Comparison of ENCODE assay signal across 12 cellular contexts in the genomic region with DNA sequence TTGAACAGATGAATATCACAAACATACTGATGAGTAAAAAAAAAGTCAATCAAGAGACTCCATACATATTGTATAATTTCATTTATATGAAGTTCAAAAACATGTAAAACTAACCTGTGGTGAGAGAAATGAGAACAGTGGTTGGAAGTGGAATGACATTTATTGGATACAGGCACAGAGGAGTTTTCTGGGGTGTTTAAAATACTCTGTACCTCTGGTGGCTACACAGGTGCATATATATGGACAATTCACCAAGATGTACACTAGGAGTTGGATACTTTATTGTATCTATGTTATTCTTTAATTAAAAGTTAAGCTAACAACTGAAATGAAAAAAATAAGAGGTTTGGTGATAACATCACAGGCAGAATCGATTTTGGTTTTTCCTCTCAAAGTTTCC. TPM values are rescaled to one million over a fixed set of nuclear protein-coding genes. Genes with fewer than 3 reads are reported as not detected.
DNase-seq lines count a peak whose midpoint lies in the region; ATAC-seq and TF ChIP-seq lines count a peak whose summit lies in the region.
"Had no signal": no experiment of that assay in that cellular context is flagged by ENCODE, and none has a peak within 500 bp of the region (broad histone marks: within the 10 kb centered on the region; RNA-seq: fewer than 3 reads in every experiment).

No MANE protein-coding gene starts in this region.

- intact Hi-C loops in left cardiac atrium (cut with DNase I): no loop called here

- no peak overlapping the region for H3K27ac Mint-ChIP-seq in activated naive CD8-positive, alpha-beta T cell treated with anti-CD3 and anti-CD28 coated beads for 36 hours
- H3K27ac Mint-ChIP-seq: CD4-positive, CD25-positive, alpha-beta regulatory T cell had no signal

- no peaks in the 10 kb centered on the region for H3K36me3 Mint-ChIP-seq in activated naive CD8-positive, alpha-beta T cell treated with anti-CD3 and anti-CD28 coated beads for 36 hours
- H3K36me3 Mint-ChIP-seq: CD4-positive, CD25-positive, alpha-beta regulatory T cell had no signal

- peak; percentile 5 for DNase-seq in NCI-H2171 treated with DMSO at 0.1 percent for 48 hours (lab: John Stamatoyannopoulos, UW)
- DNase-seq in NCI-H2171 (lab: John Stamatoyannopoulos, UW): no peak
- DNase-seq in kidney glomerular epithelial cell (lab: John Stamatoyannopoulos, UW): peak; percentile 30
- no peak for DNase-seq in stimulated activated CD4-positive, alpha-beta T cell treated with anti-CD3 and anti-CD28 coated beads, Interleukin-2, amount 100 ng/mL, for 24 hours
- DNase-seq in DMS153 treated with DMSO at 0.1 percent for 48 hours (lab: John Stamatoyannopoulos, UW; ENCODE audit: unreplicated experiment): no peak
- no peak for DNase-seq in left cardiac atrium
- no peak for DNase-seq in activated naive CD8-positive, alpha-beta T cell treated with anti-CD3 and anti-CD28 coated beads for 36 hours
- DNase-seq: CD4-positive, CD25-positive, alpha-beta regulatory T cell; GOT3; MG63; NCI-H1105 treated with DMSO at 0.1 percent for 48 hours had no signal

- ATAC-seq in SK-N-SH treated with all-trans-retinoic acid at 6 μM for 48 hours (0 out of 3 replicates have a peak, but pooled peaks have one; percentile 14), left cardiac atrium (no peak)

- peaks cover 74% of the 10 kb centered on the region for H3K27me3 Mint-ChIP-seq in activated naive CD8-positive, alpha-beta T cell treated with anti-CD3 and anti-CD28 coated beads for 36 hours

- H3K9me3 Mint-ChIP-seq in activated naive CD8-positive, alpha-beta T cell treated with anti-CD3 and anti-CD28 coated beads for 36 hours: no peaks in the 10 kb centered on the region

- peaks cover 7% of the 10 kb centered on the region for H3K4me1 Mint-ChIP-seq in activated naive CD8-positive, alpha-beta T cell treated with anti-CD3 and anti-CD28 coated beads for 36 hours

- no peak overlapping the region for H3K4me3 Mint-ChIP-seq in activated naive CD8-positive, alpha-beta T cell treated with anti-CD3 and anti-CD28 coated beads for 36 hours

TF ChIP-seq in SK-N-SH treated with all-trans-retinoic acid at 6 μM for 48 hours, 23 proteins besides CTCF, POLR2A, EP300 and RAD21:
- TF ChIP-seq BACH2 (CRISPR knock-in tag; IDR thresholded peaks at IDR 0.05; ENCODE audit: borderline replicate concordance) (no peak), ZNF8 (CRISPR knock-in tag; IDR thresholded peaks at IDR 0.05) (no peak), ZNF565 (CRISPR knock-in tag; conservative IDR thresholded peaks at IDR 0.05; ENCODE audit: low read depth) (no peak)

RNA-seq across cellular contexts. Expression of gene FOXD1, which starts 14.1 kb away (rescaled TPM):
- under 1 TPM; 0.09 to 0.10 TPM for total RNA-seq in left cardiac atrium
- total RNA-seq in activated naive CD8-positive, alpha-beta T cell treated with anti-CD3 and anti-CD28 coated beads for 36 hours: under 1 TPM; 0.45 to 0.58 TPM
- total RNA-seq: CD4-positive, CD25-positive, alpha-beta regulatory T cell had no signal

Comparison
In these comparisons a context has a peak if more than half of its experiments do, and no peak if none do; other contexts are left out.
1. DNase-seq: peak in NCI-H2171 treated with DMSO at 0.1 percent for 48 hours (single experiment) and kidney glomerular epithelial cell (single experiment); none in NCI-H2171 (single experiment), stimulated activated CD4-positive, alpha-beta T cell treated with anti-CD3 and anti-CD28 coated beads, Interleukin-2, amount 100 ng/mL, for 24 hours (0 of 2), DMS153 treated with DMSO at 0.1 percent for 48 hours (single experiment), left cardiac atrium (single experiment) and activated naive CD8-positive, alpha-beta T cell treated with anti-CD3 and anti-CD28 coated beads for 36 hours (single experiment).